In genomic region chrX:140050906-140051305, GRCh38 we compare ENCODE assay signal across 10 cellular contexts.
DNase-seq lines count a peak whose midpoint lies in the region; ATAC-seq and TF ChIP-seq lines count a peak whose summit lies in the region.
"Had no signal": no experiment of that assay in that cellular context is flagged by ENCODE, and none has a peak within 500 bp of the region (broad histone marks: within the 10 kb centered on the region; RNA-seq: fewer than 3 reads in every experiment).

No MANE protein-coding gene starts in this region.

- H3K4me3 ChIP-seq in heart left ventricle = no peak overlapping the region
- H3K4me3 ChIP-seq in OCI-LY7 (ENCODE audit: low read depth, low read length, poor library complexity, severe bottlenecking) = no peak overlapping the region
- H3K4me3 ChIP-seq in fibroblast of pulmonary artery (replicated peaks; ENCODE audit: low read depth, low read length) = no peak overlapping the region
- no peak overlapping the region for H3K4me3 ChIP-seq in tibial nerve
- H3K4me3 ChIP-seq: thoracic aorta had no signal

- no peaks in the 10 kb centered on the region for H3K4me1 ChIP-seq in heart left ventricle
- H3K4me1 ChIP-seq in OCI-LY7 (ENCODE audit: insufficient read depth, low read length, poor library complexity, severe bottlenecking) = no peaks in the 10 kb centered on the region
- H3K4me1 ChIP-seq in tibial nerve = no peaks in the 10 kb centered on the region

- H4K20me1 ChIP-seq in OCI-LY7 (ENCODE audit: insufficient read depth, low read length) = no peaks in the 10 kb centered on the region

- no peak overlapping the region for H2AFZ ChIP-seq in OCI-LY7 (ENCODE audit: low read length)

- no peak overlapping the region for H3K4me2 ChIP-seq in OCI-LY7 (ENCODE audit: low read length)

- no peaks in the 10 kb centered on the region for H3K79me2 ChIP-seq in OCI-LY7 (ENCODE audit: insufficient read depth, low read depth, low read length)

- H3K27ac ChIP-seq in heart left ventricle = no peak overlapping the region
- H3K27ac ChIP-seq in OCI-LY7 (ENCODE audit: low read depth, low read length, poor library complexity, severe bottlenecking) = no peak overlapping the region
- H3K27ac ChIP-seq in tibial nerve = no peak overlapping the region
- H3K27ac ChIP-seq: thoracic aorta had no signal

- H3K27me3 ChIP-seq in heart left ventricle (peaks cover 0 to 22% (median 0%) of the 10 kb centered on the region in 9 donors), tibial nerve (peaks cover 0 to 13% of the 10 kb centered on the region in 2 donors)

- peak in 7 of 12 donors; percentile 7 to 26 (median 23) for TF ChIP-seq CTCF in heart left ventricle (IDR thresholded peaks at IDR 0.05)
- TF ChIP-seq CTCF in OCI-LY7 (conservative IDR thresholded peaks at IDR 0.05; ENCODE audit: low read length) = peak; percentile 49; the same call in 1 of the 2 replicates
- TF ChIP-seq CTCF in fibroblast of pulmonary artery (IDR thresholded peaks at IDR 0.05; ENCODE audit: low read length, missing control alignments) = peak; percentile 29
- peak in 3 of 5 experiments; percentile 8 to 36 (median 27) for TF ChIP-seq CTCF in tibial nerve (IDR thresholded peaks at IDR 0.05)

- H3K9me3 ChIP-seq in heart left ventricle = no peaks in the 10 kb centered on the region
- H3K9me3 ChIP-seq in OCI-LY7 (ENCODE audit: low read length) = no peaks in the 10 kb centered on the region
- no peaks in the 10 kb centered on the region for H3K9me3 ChIP-seq in tibial nerve
- H3K9me3 ChIP-seq: thoracic aorta had no signal

- CTCF ChIA-PET in OCI-LY7 (lab: Charles Lee; ENCODE audit: unreplicated experiment) = no interaction called here

- TF ChIP-seq POLR2A in heart left ventricle (IDR thresholded peaks at IDR 0.05) = no peak
- TF ChIP-seq POLR2A in tibial nerve (IDR thresholded peaks at IDR 0.05) = no peak

- POLR2A ChIA-PET in OCI-LY7 (lab: Charles Lee) = no interaction called here

- intact Hi-C loops in heart left ventricle (cut with DNase I) = loop anchor here in 4 of 10 donors (5.0 to 10.0 kb wide), 4 partner anchors 91 to 684 kb away; partner anchors contain the start of gene SOX3 (in 2 of the 4)
- intact Hi-C loops in left ventricle myocardium superior (cut with micrococcal nuclease) = loop anchor here (10.0 kb wide), 1 partner anchor 614 kb away; no protein-coding TSS in a partner anchor
- intact Hi-C loops in OCI-LY7 (cut with micrococcal nuclease; ENCODE audit: unreplicated experiment) = no loop called here

- no peak for TF ChIP-seq EP300 in tibial nerve (IDR thresholded peaks at IDR 0.05)

- no peak for DNase-seq in heart left ventricle
- no peak for DNase-seq in left ventricle myocardium superior
- DNase-seq in OCI-LY7 (ENCODE audit: low spot score) = no peak
- DNase-seq in fibroblast of pulmonary artery (ENCODE audit: low read depth) = peak; percentile 10
- DNase-seq in tibial nerve (ENCODE audit: low spot score in 2 of 2) = no peak
- no peak for DNase-seq in NK-92 treated with Interleukin-12 subunit alpha and Interleukin-12 subunit beta, amount 100 ng/mL, for 24 hours (lab: John Stamatoyannopoulos, UW)
- DNase-seq in NCI-H146 treated with DMSO at 0.1 percent for 48 hours (lab: John Stamatoyannopoulos, UW; ENCODE audit: unreplicated experiment) = no peak
- DNase-seq: activated CD4-positive, alpha-beta T cell treated with anti-CD3 and anti-CD28 coated beads for 1 hour had no signal

- BruUV-seq in OCI-LY7 (replicated peaks; lab: Mats Ljungman, UMichigan) = no TSS peak

- no peak for ATAC-seq in heart left ventricle
- no peak for ATAC-seq in left ventricle myocardium superior
- no peak for ATAC-seq in HG03045 (IDR thresholded peaks at IDR 0.05; ENCODE audit: unreplicated experiment)

- H3K36me3 ChIP-seq in heart left ventricle (no peaks in the 10 kb centered on the region), OCI-LY7 (ENCODE audit: insufficient read depth, low read length) (no peaks in the 10 kb centered on the region), tibial nerve (no peaks in the 10 kb centered on the region)
- H3K36me3 ChIP-seq: thoracic aorta had no signal

- H3K9me2 ChIP-seq in OCI-LY7 (ENCODE audit: insufficient read depth, low read length) = no peaks in the 10 kb centered on the region
